Comparison of ENCODE assay signal across 1 cellular context in the genomic region with DNA sequence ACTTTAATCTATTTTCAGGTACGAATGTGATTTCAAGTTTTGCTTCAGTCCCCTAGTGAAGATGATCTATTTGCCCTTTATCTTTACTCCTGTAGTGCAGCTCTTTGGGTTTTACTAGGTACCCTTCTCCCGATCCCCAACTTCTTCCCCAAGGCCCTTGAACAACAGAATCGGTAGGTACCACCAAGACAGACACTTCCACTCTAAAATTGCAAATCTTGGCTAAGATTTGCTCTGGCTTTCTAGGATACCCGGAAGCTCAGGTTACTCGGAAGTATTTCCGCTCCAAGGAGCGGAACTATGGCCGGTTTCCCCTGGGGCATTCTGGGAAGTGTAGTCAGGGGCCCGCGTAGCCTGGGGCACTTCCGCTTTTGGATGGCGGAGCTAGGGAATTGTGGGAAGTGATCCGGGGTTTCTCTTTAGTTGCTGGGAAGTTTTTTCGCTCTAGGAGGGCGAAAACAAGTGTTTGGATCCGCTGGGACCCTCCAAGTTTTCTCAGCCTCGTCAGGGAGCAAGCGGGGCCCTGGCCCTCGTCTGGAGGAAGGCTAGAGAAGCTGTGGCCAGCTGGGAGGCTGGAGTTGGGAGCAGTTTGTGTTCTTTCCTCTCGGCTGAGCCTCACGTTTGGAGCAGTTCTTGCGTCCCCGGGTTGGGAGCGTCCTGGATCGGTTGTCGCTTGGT.
TF ChIP-seq lines count a peak whose summit lies in the region.

No MANE protein-coding gene starts in this region.

TF ChIP-seq in SK-N-SH, 30 proteins besides CTCF, POLR2A, EP300 and RAD21:
- TF ChIP-seq FOXJ3 (CRISPR knock-in tag; IDR thresholded peaks at IDR 0.05) (no peak), TCF12 (IDR thresholded peaks at IDR 0.05) (peak; percentile 15; the same call in 1 of the 2 replicates), TAF1 (IDR thresholded peaks at IDR 0.05; ENCODE audit: borderline replicate concordance, low read depth, low read length) (peak; percentile 77), JUND (IDR thresholded peaks at IDR 0.05) (no peak), TEAD4 (IDR thresholded peaks at IDR 0.05; ENCODE audit: borderline replicate concordance, insufficient read depth) (no peak), GATA2 (CRISPR knock-in tag; IDR thresholded peaks at IDR 0.05) (no peak), NRF1 (IDR thresholded peaks at IDR 0.05; ENCODE audit: low read depth, low read length) (no peak), SMC3 (IDR thresholded peaks at IDR 0.05; ENCODE audit: low read depth, low read length) (no peak), GABPA (IDR thresholded peaks at IDR 0.05; ENCODE audit: low read depth) (peak; percentile 98), POLR2AphosphoS5 (IDR thresholded peaks at IDR 0.05; ENCODE audit: low read depth, low read length) (peak; percentile 92), SIN3A (IDR thresholded peaks at IDR 0.05; ENCODE audit: borderline replicate concordance, low read depth, low read length) (peak; percentile 94; the same call in 1 of the 2 replicates), NFIC (IDR thresholded peaks at IDR 0.05; ENCODE audit: borderline replicate concordance) (peak; percentile 33; the same call in 1 of the 2 replicates), FOSL2 (IDR thresholded peaks at IDR 0.05; ENCODE audit: borderline replicate concordance, low read depth) (no peak), MEF2A (IDR thresholded peaks at IDR 0.05; ENCODE audit: borderline replicate concordance, low read depth) (no peak), YY1 (IDR thresholded peaks at IDR 0.05; ENCODE audit: low read depth) (peak; percentile 89), FOXM1 (IDR thresholded peaks at IDR 0.05; ENCODE audit: low read depth) (no peak), EZH2phosphoT487 (IDR thresholded peaks at IDR 0.05; ENCODE audit: borderline replicate concordance, low read depth) (no peak), ELF1 (IDR thresholded peaks at IDR 0.05) (peak; percentile 99), CHD2 (IDR thresholded peaks at IDR 0.05; ENCODE audit: low read length, partially characterized antibody) (peak; percentile 78), RCOR1 (IDR thresholded peaks at IDR 0.05; ENCODE audit: low read length) (no peak; the same call in 1 of the 2 replicates), RXRA (IDR thresholded peaks at IDR 0.05; ENCODE audit: borderline replicate concordance, low read depth) (peak; percentile 21; the same call in 1 of the 2 replicates), MXI1 (IDR thresholded peaks at IDR 0.05; ENCODE audit: low read depth, low read length) (peak; percentile 73; the same call in 1 of the 2 replicates), RFX5 (IDR thresholded peaks at IDR 0.05; ENCODE audit: low read length) (peak; percentile 86)
- TF ChIP-seq, protein P1, sequence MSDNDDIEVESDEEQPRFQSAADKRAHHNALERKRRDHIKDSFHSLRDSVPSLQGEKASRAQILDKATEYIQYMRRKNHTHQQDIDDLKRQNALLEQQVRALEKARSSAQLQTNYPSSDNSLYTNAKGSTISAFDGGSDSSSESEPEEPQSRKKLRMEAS (IDR thresholded peaks at IDR 0.05; ENCODE audit: low read depth), result peak; percentile 73
- TF ChIP-seq, protein P2, sequence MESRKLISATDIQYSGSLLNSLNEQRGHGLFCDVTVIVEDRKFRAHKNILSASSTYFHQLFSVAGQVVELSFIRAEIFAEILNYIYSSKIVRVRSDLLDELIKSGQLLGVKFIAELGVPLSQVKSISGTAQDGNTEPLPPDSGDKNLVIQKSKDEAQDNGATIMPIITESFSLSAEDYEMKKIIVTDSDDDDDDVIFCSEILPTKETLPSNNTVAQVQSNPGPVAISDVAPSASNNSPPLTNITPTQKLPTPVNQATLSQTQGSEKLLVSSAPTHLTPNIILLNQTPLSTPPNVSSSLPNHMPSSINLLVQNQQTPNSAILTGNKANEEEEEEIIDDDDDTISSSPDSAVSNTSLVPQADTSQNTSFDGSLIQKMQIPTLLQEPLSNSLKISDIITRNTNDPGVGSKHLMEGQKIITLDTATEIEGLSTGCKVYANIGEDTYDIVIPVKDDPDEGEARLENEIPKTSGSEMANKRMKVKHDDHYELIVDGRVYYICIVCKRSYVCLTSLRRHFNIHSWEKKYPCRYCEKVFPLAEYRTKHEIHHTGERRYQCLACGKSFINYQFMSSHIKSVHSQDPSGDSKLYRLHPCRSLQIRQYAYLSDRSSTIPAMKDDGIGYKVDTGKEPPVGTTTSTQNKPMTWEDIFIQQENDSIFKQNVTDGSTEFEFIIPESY (IDR thresholded peaks at IDR 0.05; ENCODE audit: borderline replicate concordance, low read depth), result no peak
- TF ChIP-seq, protein P3, sequence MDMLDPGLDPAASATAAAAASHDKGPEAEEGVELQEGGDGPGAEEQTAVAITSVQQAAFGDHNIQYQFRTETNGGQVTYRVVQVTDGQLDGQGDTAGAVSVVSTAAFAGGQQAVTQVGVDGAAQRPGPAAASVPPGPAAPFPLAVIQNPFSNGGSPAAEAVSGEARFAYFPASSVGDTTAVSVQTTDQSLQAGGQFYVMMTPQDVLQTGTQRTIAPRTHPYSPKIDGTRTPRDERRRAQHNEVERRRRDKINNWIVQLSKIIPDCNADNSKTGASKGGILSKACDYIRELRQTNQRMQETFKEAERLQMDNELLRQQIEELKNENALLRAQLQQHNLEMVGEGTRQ (IDR thresholded peaks at IDR 0.05; ENCODE audit: borderline replicate concordance, low read depth, low read length), result no peak
- TF ChIP-seq, protein P4, sequence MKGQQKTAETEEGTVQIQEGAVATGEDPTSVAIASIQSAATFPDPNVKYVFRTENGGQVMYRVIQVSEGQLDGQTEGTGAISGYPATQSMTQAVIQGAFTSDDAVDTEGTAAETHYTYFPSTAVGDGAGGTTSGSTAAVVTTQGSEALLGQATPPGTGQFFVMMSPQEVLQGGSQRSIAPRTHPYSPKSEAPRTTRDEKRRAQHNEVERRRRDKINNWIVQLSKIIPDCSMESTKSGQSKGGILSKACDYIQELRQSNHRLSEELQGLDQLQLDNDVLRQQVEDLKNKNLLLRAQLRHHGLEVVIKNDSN (IDR thresholded peaks at IDR 0.05; ENCODE audit: borderline replicate concordance, low read depth), result no peak
- TF ChIP-seq, protein P5, sequence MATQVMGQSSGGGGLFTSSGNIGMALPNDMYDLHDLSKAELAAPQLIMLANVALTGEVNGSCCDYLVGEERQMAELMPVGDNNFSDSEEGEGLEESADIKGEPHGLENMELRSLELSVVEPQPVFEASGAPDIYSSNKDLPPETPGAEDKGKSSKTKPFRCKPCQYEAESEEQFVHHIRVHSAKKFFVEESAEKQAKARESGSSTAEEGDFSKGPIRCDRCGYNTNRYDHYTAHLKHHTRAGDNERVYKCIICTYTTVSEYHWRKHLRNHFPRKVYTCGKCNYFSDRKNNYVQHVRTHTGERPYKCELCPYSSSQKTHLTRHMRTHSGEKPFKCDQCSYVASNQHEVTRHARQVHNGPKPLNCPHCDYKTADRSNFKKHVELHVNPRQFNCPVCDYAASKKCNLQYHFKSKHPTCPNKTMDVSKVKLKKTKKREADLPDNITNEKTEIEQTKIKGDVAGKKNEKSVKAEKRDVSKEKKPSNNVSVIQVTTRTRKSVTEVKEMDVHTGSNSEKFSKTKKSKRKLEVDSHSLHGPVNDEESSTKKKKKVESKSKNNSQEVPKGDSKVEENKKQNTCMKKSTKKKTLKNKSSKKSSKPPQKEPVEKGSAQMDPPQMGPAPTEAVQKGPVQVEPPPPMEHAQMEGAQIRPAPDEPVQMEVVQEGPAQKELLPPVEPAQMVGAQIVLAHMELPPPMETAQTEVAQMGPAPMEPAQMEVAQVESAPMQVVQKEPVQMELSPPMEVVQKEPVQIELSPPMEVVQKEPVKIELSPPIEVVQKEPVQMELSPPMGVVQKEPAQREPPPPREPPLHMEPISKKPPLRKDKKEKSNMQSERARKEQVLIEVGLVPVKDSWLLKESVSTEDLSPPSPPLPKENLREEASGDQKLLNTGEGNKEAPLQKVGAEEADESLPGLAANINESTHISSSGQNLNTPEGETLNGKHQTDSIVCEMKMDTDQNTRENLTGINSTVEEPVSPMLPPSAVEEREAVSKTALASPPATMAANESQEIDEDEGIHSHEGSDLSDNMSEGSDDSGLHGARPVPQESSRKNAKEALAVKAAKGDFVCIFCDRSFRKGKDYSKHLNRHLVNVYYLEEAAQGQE (IDR thresholded peaks at IDR 0.05; ENCODE audit: low read depth, low read length), result no peak
- TF ChIP-seq, protein P6, sequence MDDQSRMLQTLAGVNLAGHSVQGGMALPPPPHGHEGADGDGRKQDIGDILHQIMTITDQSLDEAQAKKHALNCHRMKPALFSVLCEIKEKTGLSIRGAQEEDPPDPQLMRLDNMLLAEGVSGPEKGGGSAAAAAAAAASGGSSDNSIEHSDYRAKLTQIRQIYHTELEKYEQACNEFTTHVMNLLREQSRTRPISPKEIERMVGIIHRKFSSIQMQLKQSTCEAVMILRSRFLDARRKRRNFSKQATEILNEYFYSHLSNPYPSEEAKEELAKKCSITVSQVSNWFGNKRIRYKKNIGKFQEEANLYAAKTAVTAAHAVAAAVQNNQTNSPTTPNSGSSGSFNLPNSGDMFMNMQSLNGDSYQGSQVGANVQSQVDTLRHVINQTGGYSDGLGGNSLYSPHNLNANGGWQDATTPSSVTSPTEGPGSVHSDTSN (IDR thresholded peaks at IDR 0.05), result no peak
- TF ChIP-seq, protein P7, sequence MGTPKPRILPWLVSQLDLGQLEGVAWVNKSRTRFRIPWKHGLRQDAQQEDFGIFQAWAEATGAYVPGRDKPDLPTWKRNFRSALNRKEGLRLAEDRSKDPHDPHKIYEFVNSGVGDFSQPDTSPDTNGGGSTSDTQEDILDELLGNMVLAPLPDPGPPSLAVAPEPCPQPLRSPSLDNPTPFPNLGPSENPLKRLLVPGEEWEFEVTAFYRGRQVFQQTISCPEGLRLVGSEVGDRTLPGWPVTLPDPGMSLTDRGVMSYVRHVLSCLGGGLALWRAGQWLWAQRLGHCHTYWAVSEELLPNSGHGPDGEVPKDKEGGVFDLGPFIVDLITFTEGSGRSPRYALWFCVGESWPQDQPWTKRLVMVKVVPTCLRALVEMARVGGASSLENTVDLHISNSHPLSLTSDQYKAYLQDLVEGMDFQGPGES (IDR thresholded peaks at IDR 0.05; ENCODE audit: low read depth, low read length), result no peak
